24 cellular contexts compared by ENCODE assay signal in the genomic region with DNA sequence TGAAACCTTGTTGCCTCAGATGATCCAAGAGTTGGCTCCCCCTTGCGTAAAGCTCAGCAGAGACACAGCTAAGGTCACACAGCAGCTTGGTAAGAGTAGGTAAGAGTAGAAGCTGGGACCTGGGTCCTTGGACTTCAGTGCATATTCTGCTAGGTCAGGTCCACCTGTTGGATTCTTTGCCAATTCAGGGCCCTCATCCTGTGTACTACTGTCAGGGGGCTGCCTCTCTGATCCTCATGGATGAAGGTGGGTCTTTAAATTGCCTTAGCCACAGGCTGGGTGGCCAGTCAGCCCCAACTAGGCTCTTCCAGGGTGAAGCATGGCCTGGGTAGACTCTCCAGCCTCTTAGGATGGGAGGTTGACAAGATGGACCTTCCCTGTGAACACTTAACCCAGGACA.
"Had no signal": no experiment of that assay in that cellular context is flagged by ENCODE, and none has a peak within 500 bp of the region (broad histone marks: within the 10 kb centered on the region; RNA-seq: fewer than 3 reads in every experiment).

No MANE protein-coding gene starts in this region.

- H3K27ac Mint-ChIP-seq: IgD-negative memory B cell had no signal

- H3K4me3 ChIP-seq: K562, Peyer's patch, SJCRH30 had no signal

- H3K9me3 Mint-ChIP-seq: IgD-negative memory B cell had no signal

- H3K4me3 Mint-ChIP-seq: IgD-negative memory B cell had no signal

- H3K27me3 ChIP-seq: Peyer's patch, SJCRH30 had no signal

- H3K9me3 ChIP-seq: Peyer's patch, SJCRH30 had no signal

- DNase-seq: Kasumi-1, MM.1S, NCI-H1092, NCI-H1105 treated with DMSO at 0.1 percent for 48 hours, NCI-H1417 treated with DMSO at 0.1 percent for 48 hours, NCI-H187, NCI-H2029, NCI-H2081 treated with DMSO at 0.1 percent for 48 hours, NCI-H2171, NCI-H226, NCI-H446, NCI-H510A, NCI-H524 treated with DMSO at 0.1 percent for 48 hours, NCI-H69, NCI-H774, Peyer's patch, SHP77 treated with DMSO at 0.1 percent for 48 hours, SJCRH30 had no signal

- H3K36me3 ChIP-seq: Peyer's patch, SJCRH30 had no signal

- H3K4me2 ChIP-seq: KMS-11 had no signal

- H3K36me3 Mint-ChIP-seq: IgD-negative memory B cell had no signal

- H3K9ac ChIP-seq: KMS-11 had no signal

- H3K27me3 Mint-ChIP-seq: IgD-negative memory B cell had no signal

- H3K27ac ChIP-seq: HL-60, KMS-11, Peyer's patch, SJCRH30 had no signal

- H3K4me1 ChIP-seq: Peyer's patch, SJCRH30 had no signal

- ATAC-seq: K562, Right ventricle myocardium inferior, SK-N-SH treated with all-trans-retinoic acid at 6 μM for 48 hours had no signal
